In the genomic region with DNA sequence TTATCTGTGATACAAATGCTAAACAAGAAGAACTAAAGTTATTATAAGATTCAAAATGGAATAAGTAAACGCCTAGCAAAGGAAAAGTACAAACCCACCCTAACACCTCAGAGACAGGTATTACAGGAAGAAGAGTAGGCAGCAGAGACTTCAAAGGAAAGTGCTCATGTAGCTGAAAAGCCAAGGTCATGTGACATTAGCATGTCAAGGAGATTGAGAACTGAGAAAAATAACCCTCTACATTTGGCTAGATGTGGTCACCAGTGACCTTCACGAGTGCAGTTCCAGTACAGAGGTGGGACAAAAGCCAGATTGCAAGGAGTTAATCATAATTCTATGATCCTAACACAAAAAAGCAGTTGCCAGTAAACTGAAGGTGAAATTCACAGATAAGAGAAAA, we compare ENCODE assay signal across 11 cellular contexts.
DNase-seq lines count a peak whose midpoint lies in the region; ATAC-seq and TF ChIP-seq lines count a peak whose summit lies in the region.
"Had no signal": no experiment of that assay in that cellular context is flagged by ENCODE, and none has a peak within 500 bp of the region (broad histone marks: within the 10 kb centered on the region; RNA-seq: fewer than 3 reads in every experiment).

No MANE protein-coding gene starts in this region.

- no peak overlapping the region for H3K27ac ChIP-seq in uterus

- H3K4me1 Mint-ChIP-seq in dendritic cell treated with granulocyte-macrophage colony-stimulating factor and Interleukin-4, amounts not matched to agents 40 ng/mL and 50 ng/mL, for 4 days (ENCODE audit: low read depth), result peaks cover 46% of the 10 kb centered on the region
- H3K4me1 Mint-ChIP-seq in osteocyte (ENCODE audit: unreplicated experiment), result no peaks in the 10 kb centered on the region

- no peaks in the 10 kb centered on the region for H3K36me3 ChIP-seq in uterus

- H3K27ac Mint-ChIP-seq in dendritic cell treated with granulocyte-macrophage colony-stimulating factor and Interleukin-4, amounts not matched to agents 40 ng/mL and 50 ng/mL, for 4 days, result peak overlapping the region; percentile 46
- no peak overlapping the region for H3K27ac Mint-ChIP-seq in osteocyte (ENCODE audit: unreplicated experiment)

- DNase-seq in activated CD4-positive, CD25-positive, alpha-beta regulatory T cell (lab: John Stamatoyannopoulos, UW), result no peak
- DNase-seq in uterus, result no peak
- no peak for DNase-seq in osteocyte (ENCODE audit: extremely low spot score, unreplicated experiment)
- DNase-seq in NCI-H2081 treated with DMSO at 0.1 percent for 48 hours (lab: John Stamatoyannopoulos, UW), result no peak
- DNase-seq: IMR-90, SHP77 treated with DMSO at 0.1 percent for 48 hours had no signal

- H3K27me3 ChIP-seq in uterus, result no peaks in the 10 kb centered on the region

- no peak for TF ChIP-seq POLR2A in uterus (IDR thresholded peaks at IDR 0.05)

- no peaks in the 10 kb centered on the region for H3K36me3 Mint-ChIP-seq in dendritic cell treated with granulocyte-macrophage colony-stimulating factor and Interleukin-4, amounts not matched to agents 40 ng/mL and 50 ng/mL, for 4 days (ENCODE audit: low read depth)
- H3K36me3 Mint-ChIP-seq in osteocyte (ENCODE audit: unreplicated experiment), result no peaks in the 10 kb centered on the region

- no peaks in the 10 kb centered on the region for H3K4me1 ChIP-seq in uterus

- ATAC-seq in GM18858 (IDR thresholded peaks at IDR 0.05; ENCODE audit: unreplicated experiment) (peak; percentile 94), GM21447 (IDR thresholded peaks at IDR 0.05; ENCODE audit: unreplicated experiment) (peak; percentile 92), HG03196 (IDR thresholded peaks at IDR 0.05; ENCODE audit: unreplicated experiment) (peak; percentile 84)
- ATAC-seq: esophagus mucosa had no signal

- no peak for TF ChIP-seq CTCF in uterus (IDR thresholded peaks at IDR 0.05)
- no peak for TF ChIP-seq CTCF in osteocyte (IDR thresholded peaks at IDR 0.05)

- no peak overlapping the region for H3K4me3 Mint-ChIP-seq in dendritic cell treated with granulocyte-macrophage colony-stimulating factor and Interleukin-4, amounts not matched to agents 40 ng/mL and 50 ng/mL, for 4 days
- H3K4me3 Mint-ChIP-seq in osteocyte (ENCODE audit: unreplicated experiment), result no peak overlapping the region

- H3K9me3 Mint-ChIP-seq in dendritic cell treated with granulocyte-macrophage colony-stimulating factor and Interleukin-4, amounts not matched to agents 40 ng/mL and 50 ng/mL, for 4 days, result no peaks in the 10 kb centered on the region
- H3K9me3 Mint-ChIP-seq in osteocyte (ENCODE audit: unreplicated experiment), result no peaks in the 10 kb centered on the region

- H3K9me3 ChIP-seq in uterus, result no peaks in the 10 kb centered on the region

- H3K27me3 Mint-ChIP-seq in dendritic cell treated with granulocyte-macrophage colony-stimulating factor and Interleukin-4, amounts not matched to agents 40 ng/mL and 50 ng/mL, for 4 days, result no peaks in the 10 kb centered on the region
- no peaks in the 10 kb centered on the region for H3K27me3 Mint-ChIP-seq in osteocyte (ENCODE audit: unreplicated experiment)

- intact Hi-C loops in dendritic cell treated with granulocyte-macrophage colony-stimulating factor and Interleukin-4, amounts not matched to agents 40 ng/mL and 50 ng/mL, for 4 days (cut with micrococcal nuclease), result no loop called here
- intact Hi-C loops in uterus (cut with DNase I; ENCODE audit: low total_unique reads), result no loop called here

- H3K4me3 ChIP-seq in uterus, result no peak overlapping the region
